Comparison of ENCODE assay signal across 7 cellular contexts in the genomic region with DNA sequence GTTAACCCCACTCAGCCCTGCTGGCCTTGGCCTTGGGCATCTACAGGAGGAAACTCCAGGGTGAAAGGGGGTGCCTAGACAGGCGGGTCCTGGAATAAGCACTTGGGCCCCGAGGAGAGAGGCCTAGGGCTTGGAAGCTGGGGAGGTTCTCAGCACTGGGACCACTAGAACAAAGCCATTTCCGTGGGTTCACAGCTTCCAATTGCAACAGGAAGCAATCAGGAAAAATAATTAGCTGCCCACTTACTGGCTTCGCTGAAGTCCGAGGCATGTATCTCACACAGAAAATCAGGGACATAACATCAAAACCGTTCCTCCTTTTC.
DNase-seq lines count a peak whose midpoint lies in the region; ATAC-seq and TF ChIP-seq lines count a peak whose summit lies in the region.

No MANE protein-coding gene starts in this region.

- H3K4me2 ChIP-seq in GM23338, result peak overlapping the region; percentile 83

- H3K4me1 Mint-ChIP-seq in GM23338, result peaks cover 46% of the 10 kb centered on the region

- H3K27me3 Mint-ChIP-seq in GM23338 (ENCODE audit: insufficient read depth, low read depth, poor library complexity), result peaks cover 27% of the 10 kb centered on the region

- no peaks in the 10 kb centered on the region; the same call in 2 of the 3 replicates for H3K9me3 Mint-ChIP-seq in GM23338

- H3K9me3 ChIP-seq in SK-N-MC (ENCODE audit: low read depth, low read length), result no peaks in the 10 kb centered on the region

- TF ChIP-seq CTCF in GM23338 (conservative IDR thresholded peaks at IDR 0.05; ENCODE audit: low read depth in 2 of 2) (no peak), foreskin fibroblast (IDR thresholded peaks at IDR 0.05; ENCODE audit: low read depth, low read length) (no peak)

- DNase-seq in GM23338 (ENCODE audit: low spot score) (no peak), SK-N-MC (ENCODE audit: low read depth, low spot score) (no peak), foreskin fibroblast (peak in 1 of 2 donors; percentile 30), middle frontal gyrus (ENCODE audit: extremely low spot score, low spot score) (no peak), 8988T (no peak)

- H3K27me3 ChIP-seq in GM23338 (ENCODE audit: insufficient read depth), result peaks cover 16% of the 10 kb centered on the region

- ATAC-seq in GM23338, result no peak; the same call in 2 of the 3 replicates
- ATAC-seq in GM19328 (IDR thresholded peaks at IDR 0.05; ENCODE audit: unreplicated experiment), result no peak

- peak overlapping the region; percentile 68 for H3K4me3 ChIP-seq in GM23338
- H3K4me3 ChIP-seq in SK-N-MC, result peak overlapping the region; percentile 95
- H3K4me3 ChIP-seq in foreskin fibroblast (ENCODE audit: low read depth in 1 of 2, low read length in 2 of 2), result peak overlapping the region; percentile 60 to 72
- peak overlapping the region in 1 of 7 experiments; percentile 97 for H3K4me3 ChIP-seq in skin epidermis

- peak overlapping the region; percentile 20; the same call in 1 of the 2 replicates for H2AFZ ChIP-seq in GM23338

- H3K36me3 ChIP-seq in GM23338 (ENCODE audit: insufficient read depth), result no peaks in the 10 kb centered on the region
- H3K36me3 ChIP-seq in SK-N-MC (ENCODE audit: insufficient read depth, low read length), result no peaks in the 10 kb centered on the region

- H3K4me3 Mint-ChIP-seq in GM23338, result peak overlapping the region; percentile 80

- peak overlapping the region; percentile 54 for H3K9ac ChIP-seq in SK-N-MC (ENCODE audit: insufficient read length)

- H3K9me2 ChIP-seq in GM23338 (ENCODE audit: insufficient read depth), result no peaks in the 10 kb centered on the region

- peaks cover 30% of the 10 kb centered on the region for H4K20me1 ChIP-seq in GM23338 (replicated peaks; ENCODE audit: insufficient read depth)

- peaks cover 60% of the 10 kb centered on the region for H3K79me2 ChIP-seq in GM23338 (replicated peaks; ENCODE audit: insufficient read depth)

- H3F3A ChIP-seq in GM23338 (replicated peaks; ENCODE audit: low read depth), result peaks cover 29% of the 10 kb centered on the region

- peak overlapping the region; percentile 66; the same call in 1 of the 2 replicates for H3K27ac ChIP-seq in GM23338 (ENCODE audit: low read depth)
- H3K27ac ChIP-seq in SK-N-MC, result peak overlapping the region; percentile 89
- H3K27ac ChIP-seq in skin epidermis, result peak overlapping the region in 12 of 21 experiments; percentile 1 to 91 (median 82)

- 0 out of 2 replicates have a peak overlapping the region, but pooled peaks have one; percentile 24 for H3K27ac Mint-ChIP-seq in GM23338

- H3K4me1 ChIP-seq in GM23338 (ENCODE audit: insufficient read depth), result peaks cover 44% of the 10 kb centered on the region

- no peaks in the 10 kb centered on the region; the same call in 2 of the 3 replicates for H3K36me3 Mint-ChIP-seq in GM23338 (ENCODE audit: low read depth)

TF ChIP-seq in GM23338, 12 proteins besides CTCF, POLR2A, EP300 and RAD21:
- TF ChIP-seq ZNF331 (CRISPR knock-in tag; IDR thresholded peaks at IDR 0.05; ENCODE audit: low read depth) (no peak), JUNB (IDR thresholded peaks at IDR 0.05; ENCODE audit: unreplicated experiment) (no peak), ZNF114 (CRISPR knock-in tag; IDR thresholded peaks at IDR 0.05) (no peak), CREB1 (CRISPR knock-in tag; IDR thresholded peaks at IDR 0.05; ENCODE audit: low read depth) (no peak), EZH2 (IDR thresholded peaks at IDR 0.05; ENCODE audit: low read depth, unreplicated experiment) (no peak), STAT1 (IDR thresholded peaks at IDR 0.05; ENCODE audit: unreplicated experiment) (no peak), NANOG (IDR thresholded peaks at IDR 0.05; ENCODE audit: borderline replicate concordance) (no peak), POLR2AphosphoS5 (IDR thresholded peaks at IDR 0.05; ENCODE audit: low read depth) (no peak), EZH2phosphoT487 (IDR thresholded peaks at IDR 0.05; ENCODE audit: unreplicated experiment) (no peak)
- TF ChIP-seq, protein P1, sequence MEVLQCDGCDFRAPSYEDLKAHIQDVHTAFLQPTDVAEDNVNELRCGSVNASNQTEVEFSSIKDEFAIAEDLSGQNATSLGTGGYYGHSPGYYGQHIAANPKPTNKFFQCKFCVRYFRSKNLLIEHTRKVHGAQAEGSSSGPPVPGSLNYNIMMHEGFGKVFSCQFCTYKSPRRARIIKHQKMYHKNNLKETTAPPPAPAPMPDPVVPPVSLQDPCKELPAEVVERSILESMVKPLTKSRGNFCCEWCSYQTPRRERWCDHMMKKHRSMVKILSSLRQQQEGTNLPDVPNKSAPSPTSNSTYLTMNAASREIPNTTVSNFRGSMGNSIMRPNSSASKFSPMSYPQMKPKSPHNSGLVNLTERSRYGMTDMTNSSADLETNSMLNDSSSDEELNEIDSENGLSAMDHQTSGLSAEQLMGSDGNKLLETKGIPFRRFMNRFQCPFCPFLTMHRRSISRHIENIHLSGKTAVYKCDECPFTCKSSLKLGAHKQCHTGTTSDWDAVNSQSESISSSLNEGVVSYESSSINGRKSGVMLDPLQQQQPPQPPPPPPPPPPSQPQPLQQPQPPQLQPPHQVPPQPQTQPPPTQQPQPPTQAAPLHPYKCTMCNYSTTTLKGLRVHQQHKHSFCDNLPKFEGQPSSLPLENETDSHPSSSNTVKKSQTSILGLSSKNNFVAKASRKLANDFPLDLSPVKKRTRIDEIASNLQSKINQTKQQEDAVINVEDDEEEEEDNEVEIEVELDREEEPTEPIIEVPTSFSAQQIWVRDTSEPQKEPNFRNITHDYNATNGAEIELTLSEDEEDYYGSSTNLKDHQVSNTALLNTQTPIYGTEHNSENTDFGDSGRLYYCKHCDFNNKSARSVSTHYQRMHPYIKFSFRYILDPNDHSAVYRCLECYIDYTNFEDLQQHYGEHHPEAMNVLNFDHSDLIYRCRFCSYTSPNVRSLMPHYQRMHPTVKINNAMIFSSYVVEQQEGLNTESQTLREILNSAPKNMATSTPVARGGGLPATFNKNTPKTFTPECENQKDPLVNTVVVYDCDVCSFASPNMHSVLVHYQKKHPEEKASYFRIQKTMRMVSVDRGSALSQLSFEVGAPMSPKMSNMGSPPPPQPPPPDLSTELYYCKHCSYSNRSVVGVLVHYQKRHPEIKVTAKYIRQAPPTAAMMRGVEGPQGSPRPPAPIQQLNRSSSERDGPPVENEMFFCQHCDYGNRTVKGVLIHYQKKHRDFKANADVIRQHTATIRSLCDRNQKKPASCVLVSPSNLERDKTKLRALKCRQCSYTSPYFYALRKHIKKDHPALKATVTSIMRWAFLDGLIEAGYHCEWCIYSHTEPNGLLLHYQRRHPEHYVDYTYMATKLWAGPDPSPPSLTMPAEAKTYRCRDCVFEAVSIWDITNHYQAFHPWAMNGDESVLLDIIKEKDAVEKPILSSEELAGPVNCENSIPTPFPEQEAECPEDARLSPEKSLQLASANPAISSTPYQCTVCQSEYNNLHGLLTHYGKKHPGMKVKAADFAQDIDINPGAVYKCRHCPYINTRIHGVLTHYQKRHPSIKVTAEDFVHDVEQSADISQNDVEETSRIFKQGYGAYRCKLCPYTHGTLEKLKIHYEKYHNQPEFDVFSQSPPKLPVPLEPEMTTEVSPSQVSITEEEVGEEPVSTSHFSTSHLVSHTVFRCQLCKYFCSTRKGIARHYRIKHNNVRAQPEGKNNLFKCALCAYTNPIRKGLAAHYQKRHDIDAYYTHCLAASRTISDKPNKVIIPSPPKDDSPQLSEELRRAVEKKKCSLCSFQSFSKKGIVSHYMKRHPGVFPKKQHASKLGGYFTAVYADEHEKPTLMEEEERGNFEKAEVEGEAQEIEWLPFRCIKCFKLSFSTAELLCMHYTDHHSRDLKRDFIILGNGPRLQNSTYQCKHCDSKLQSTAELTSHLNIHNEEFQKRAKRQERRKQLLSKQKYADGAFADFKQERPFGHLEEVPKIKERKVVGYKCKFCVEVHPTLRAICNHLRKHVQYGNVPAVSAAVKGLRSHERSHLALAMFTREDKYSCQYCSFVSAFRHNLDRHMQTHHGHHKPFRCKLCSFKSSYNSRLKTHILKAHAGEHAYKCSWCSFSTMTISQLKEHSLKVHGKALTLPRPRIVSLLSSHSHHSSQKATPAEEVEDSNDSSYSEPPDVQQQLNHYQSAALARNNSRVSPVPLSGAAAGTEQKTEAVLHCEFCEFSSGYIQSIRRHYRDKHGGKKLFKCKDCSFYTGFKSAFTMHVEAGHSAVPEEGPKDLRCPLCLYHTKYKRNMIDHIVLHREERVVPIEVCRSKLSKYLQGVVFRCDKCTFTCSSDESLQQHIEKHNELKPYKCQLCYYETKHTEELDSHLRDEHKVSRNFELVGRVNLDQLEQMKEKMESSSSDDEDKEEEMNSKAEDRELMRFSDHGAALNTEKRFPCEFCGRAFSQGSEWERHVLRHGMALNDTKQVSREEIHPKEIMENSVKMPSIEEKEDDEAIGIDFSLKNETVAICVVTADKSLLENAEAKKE (CRISPR knock-in tag; IDR thresholded peaks at IDR 0.05), result no peak
